Comparison of ENCODE assay signal across 16 cellular contexts in genomic region chr20:20731000-20731944, GRCh38. TPM values are rescaled to one million over a fixed set of nuclear protein-coding genes. Genes with fewer than 3 reads are reported as not detected.
A peak's percentile ranks its signal among the peaks of the same experiment; 100 is the strongest.
DNase-seq lines count a peak whose midpoint lies in the region; ATAC-seq and TF ChIP-seq lines count a peak whose summit lies in the region.
"Had no signal": no experiment of that assay in that cellular context is flagged by ENCODE, and none has a peak within 500 bp of the region (broad histone marks: within the 10 kb centered on the region; RNA-seq: fewer than 3 reads in every experiment).

No MANE protein-coding gene starts in this region.

- no peaks in the 10 kb centered on the region for H3K27me3 ChIP-seq in liver (ENCODE audit: control insufficient read depth in 4 of 4, insufficient read depth in 4 of 4, low read length in 3 of 4)
- no peaks in the 10 kb centered on the region for H3K27me3 ChIP-seq in subcutaneous abdominal adipose tissue (ENCODE audit: control insufficient read depth in 5 of 5, insufficient read depth in 4 of 5, low read length in 5 of 5)
- H3K27me3 ChIP-seq: ovary had no signal

- POLR2A ChIA-PET in GM10248 (lab: Yijun Ruan, JAX), result no interaction called here

- ATAC-seq in GM21390 (IDR thresholded peaks at IDR 0.05; ENCODE audit: unreplicated experiment), result no peak
- ATAC-seq: activated naive CD4-positive, alpha-beta T cell treated with anti-CD3 and anti-CD28 coated beads, Interleukin-2, amount 50 U/mL, for 72 hours; K562; mucosa of descending colon had no signal

- H3K4me3 ChIP-seq in liver (ENCODE audit: low read depth in 1 of 3, low read length in 3 of 3), result no peak overlapping the region
- H3K4me3 ChIP-seq in subcutaneous abdominal adipose tissue (ENCODE audit: low read depth in 1 of 5, low read length in 5 of 5), result no peak overlapping the region
- H3K4me3 ChIP-seq: K562, mucosa of descending colon, ovary had no signal

- peak overlapping the region in 1 of 2 donors; percentile 36 for H3K9ac ChIP-seq in liver (ENCODE audit: low read depth in 1 of 2, low read length in 2 of 2)
- H3K9ac ChIP-seq in subcutaneous abdominal adipose tissue (ENCODE audit: low read length in 5 of 5), result peak overlapping the region in 1 of 5 donors; percentile 16

- H3K36me3 ChIP-seq in liver (ENCODE audit: control insufficient read depth in 4 of 4, insufficient read depth in 3 of 4, low read depth in 1 of 4, low read length in 3 of 4) (no peaks in the 10 kb centered on the region), subcutaneous abdominal adipose tissue (ENCODE audit: control insufficient read depth in 5 of 5, insufficient read depth in 5 of 5, low read length in 5 of 5) (no peaks in the 10 kb centered on the region)
- H3K36me3 ChIP-seq: ovary had no signal

- no peak for TF ChIP-seq RAD21 in liver (IDR thresholded peaks at IDR 0.05)

- H3K4me1 ChIP-seq in liver (ENCODE audit: control insufficient read depth in 4 of 4, insufficient read depth in 4 of 4, low read length in 3 of 4), result peaks cover 3 to 42% (median 18%) of the 10 kb centered on the region in 4 donors
- peaks cover 0 to 27% (median 0%) of the 10 kb centered on the region in 5 donors for H3K4me1 ChIP-seq in subcutaneous abdominal adipose tissue (ENCODE audit: control insufficient read depth in 5 of 5, insufficient read depth in 5 of 5, low read length in 5 of 5)

- DNase-seq in LHCN-M2 (ENCODE audit: low read depth) (peak; percentile 28), dermis blood vessel endothelial cell (peak; percentile 96), activated T-cell treated with anti-CD3 and anti-CD28 coated beads for 4 hours (no peak), GM10248 (ENCODE audit: extremely low spot score) (no peak), activated gamma-delta T cell treated with Interleukin-2 at 50 U/mL for 16 hours (no peak)
- DNase-seq: head of caudate nucleus; mucosa of descending colon; NCI-H2171 treated with DMSO at 0.1 percent for 48 hours; NCI-H774; ovary; stimulated activated CD4-positive, alpha-beta T cell treated with anti-CD3 and anti-CD28 coated beads, Interleukin-15, amount 100 ng/mL, for 24 hours had no signal

- TF ChIP-seq CTCF in liver (IDR thresholded peaks at IDR 0.05; ENCODE audit: low read depth, low read length, missing input control) (no peak), GM10248 (IDR thresholded peaks at IDR 0.05; ENCODE audit: control extremely low read depth, extremely low read depth, low read depth, missing control alignments) (no peak)

- H3K27ac ChIP-seq in liver (ENCODE audit: low read depth in 1 of 2, low read length in 2 of 2) (peak overlapping the region; percentile 61 to 84), subcutaneous abdominal adipose tissue (ENCODE audit: low read depth, low read length) (peak overlapping the region; percentile 67)
- H3K27ac ChIP-seq: ovary had no signal

- WGBS in liver, result 91% methylated on average over 11 of the region's 11 CpGs

- no peaks in the 10 kb centered on the region for H3K9me3 ChIP-seq in liver (ENCODE audit: control insufficient read depth in 4 of 4, low read length in 3 of 4)
- no peaks in the 10 kb centered on the region for H3K9me3 ChIP-seq in subcutaneous abdominal adipose tissue (ENCODE audit: control insufficient read depth in 5 of 5, low read length in 5 of 5)
- H3K9me3 ChIP-seq: mucosa of descending colon, ovary had no signal

- CTCF ChIA-PET in GM10248 (lab: Yijun Ruan, JAX), result interaction anchor here (1.5 to 2.0 kb wide), 5 partner anchors 10 to 94 kb away, joined by 3 to 12 read pairs (median 6); partner anchors contain the start of gene RALGAPA2

TF ChIP-seq in liver, 16 proteins besides CTCF, POLR2A, EP300 and RAD21:
- TF ChIP-seq FOXA2 (IDR thresholded peaks at IDR 0.05), result no peak
- TF ChIP-seq REST (IDR thresholded peaks at IDR 0.05), result no peak
- no peak for TF ChIP-seq MAX (IDR thresholded peaks at IDR 0.05)
- TF ChIP-seq HNF4G (IDR thresholded peaks at IDR 0.05), result no peak
- no peak for TF ChIP-seq JUND (IDR thresholded peaks at IDR 0.05)
- no peak for TF ChIP-seq EGR1 (IDR thresholded peaks at IDR 0.05; ENCODE audit: low read depth in 2 of 2)
- no peak for TF ChIP-seq YY1 (IDR thresholded peaks at IDR 0.05)
- TF ChIP-seq RXRA (IDR thresholded peaks at IDR 0.05), result no peak
- TF ChIP-seq FOXA1 (IDR thresholded peaks at IDR 0.05), result no peak
- no peak for TF ChIP-seq ATF3 (IDR thresholded peaks at IDR 0.05)
- TF ChIP-seq TAF1 (conservative IDR thresholded peaks at IDR 0.05), result no peak
- TF ChIP-seq HNF4A (conservative IDR thresholded peaks at IDR 0.05), result no peak
- TF ChIP-seq SP1 (IDR thresholded peaks at IDR 0.05), result no peak
- no peak for TF ChIP-seq NR2F2 (IDR thresholded peaks at IDR 0.05)
- TF ChIP-seq ZBTB33 (IDR thresholded peaks at IDR 0.05), result no peak
- no peak for TF ChIP-seq GABPA (IDR thresholded peaks at IDR 0.05 in 1 of 2, conservative IDR thresholded peaks at IDR 0.05 in 1 of 2)

RNA-seq across cellular contexts. Expression of gene RALGAPA2, which starts 18.8 kb away (rescaled TPM):
- total RNA-seq in LHCN-M2 (2014; rRNA removed) (8.7 and 10.0 TPM in 2 replicates), dermis blood vessel endothelial cell (76.6 and 102 TPM in 2 replicates), liver (10 to 100 TPM; 14.8 to 89.9 TPM)
- 1.7 TPM for polyA plus RNA-seq in LHCN-M2 (2012)
- polyA plus RNA-seq in liver, result 10 to 100 TPM; 20.2 to 29.9 TPM

Comparison
In these comparisons a context has a peak if more than half of its experiments do, and no peak if none do; other contexts are left out.
1. DNase-seq: peak in LHCN-M2 (single experiment) and dermis blood vessel endothelial cell (single experiment); none in activated T-cell treated with anti-CD3 and anti-CD28 coated beads for 4 hours (single experiment), GM10248 (single experiment) and activated gamma-delta T cell treated with Interleukin-2 at 50 U/mL for 16 hours (single experiment).